11 cellular contexts compared by ENCODE assay signal in the genomic region with DNA sequence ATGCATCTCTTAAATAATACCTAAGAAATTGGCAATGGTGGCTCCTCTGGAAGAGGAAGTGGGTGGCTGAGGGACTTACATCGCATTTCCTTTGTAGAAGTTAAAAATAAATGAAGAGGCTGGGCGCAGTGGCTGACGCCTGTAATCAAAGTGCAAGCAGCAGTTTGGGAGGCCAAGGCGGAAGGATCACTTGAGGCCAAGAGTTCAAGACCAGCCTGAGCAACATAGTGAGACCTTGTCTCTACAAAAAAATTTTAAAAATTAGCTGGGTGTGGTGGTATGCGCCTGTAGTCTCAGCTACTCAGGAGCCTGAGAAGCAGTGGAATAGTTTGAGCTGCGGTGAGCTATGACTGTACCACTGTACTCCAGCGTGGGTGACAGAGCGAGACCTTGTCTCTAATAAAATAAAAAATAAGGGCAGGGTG. TPM values are rescaled to one million over a fixed set of nuclear protein-coding genes. Genes with fewer than 3 reads are reported as not detected.
DNase-seq lines count a peak whose midpoint lies in the region; ATAC-seq and TF ChIP-seq lines count a peak whose summit lies in the region.
"Had no signal": no experiment of that assay in that cellular context is flagged by ENCODE, and none has a peak within 500 bp of the region (broad histone marks: within the 10 kb centered on the region; RNA-seq: fewer than 3 reads in every experiment).

No MANE protein-coding gene starts in this region.

- no peak overlapping the region for H2BK5ac ChIP-seq in mesenchymal stem cell (ENCODE audit: low read depth, low read length, poor library complexity, severe bottlenecking)

- BruUV-seq in OCI-LY7 (replicated peaks; lab: Mats Ljungman, UMichigan) = no TSS peak

- peak overlapping the region; percentile 90 for H3K27ac Mint-ChIP-seq in activated T-helper 17 cell treated with anti-CD3 and anti-CD28 coated beads, Interleukin-2, amount 50 U/mL, for 72 hours
- H3K27ac Mint-ChIP-seq in naive thymus-derived CD8-positive, alpha-beta T cell = peak overlapping the region; percentile 88 to 96 (median 91)

- peak; percentile 10 for ATAC-seq in activated T-helper 17 cell treated with anti-CD3 and anti-CD28 coated beads, Interleukin-2, amount 50 U/mL, for 72 hours (replicated peaks)
- peak in 1 of 2 donors; percentile 44 for ATAC-seq in naive thymus-derived CD8-positive, alpha-beta T cell
- ATAC-seq in HG02885 (IDR thresholded peaks at IDR 0.05; ENCODE audit: poor library complexity, unreplicated experiment) (no peak), HG03469 (IDR thresholded peaks at IDR 0.05; ENCODE audit: unreplicated experiment) (no peak)
- ATAC-seq: psoas muscle had no signal

- H2AK5ac ChIP-seq in mesenchymal stem cell (ENCODE audit: low read length, severe bottlenecking) = no peak overlapping the region

- no peaks in the 10 kb centered on the region for H3K9me2 ChIP-seq in DOHH2 (replicated peaks; ENCODE audit: control insufficient read depth, low read length)
- no peaks in the 10 kb centered on the region for H3K9me2 ChIP-seq in OCI-LY7 (ENCODE audit: insufficient read depth, low read length)

- 93% methylated on average over 8 of the region's 8 CpGs for WGBS in mesenchymal stem cell

- H4K91ac ChIP-seq in mesenchymal stem cell (ENCODE audit: low read length) = no peak overlapping the region

- peaks cover 16% of the 10 kb centered on the region for H3K79me2 ChIP-seq in DOHH2 (ENCODE audit: control insufficient read depth, low read length)
- no peaks in the 10 kb centered on the region for H3K79me2 ChIP-seq in OCI-LY7 (ENCODE audit: insufficient read depth, low read depth, low read length)

- H4K8ac ChIP-seq in mesenchymal stem cell (ENCODE audit: low read length) = no peak overlapping the region

- peaks cover 41% of the 10 kb centered on the region for H3F3A ChIP-seq in DOHH2 (ENCODE audit: control insufficient read depth, insufficient read depth)

- no peak for TF ChIP-seq CTCF in DOHH2 (IDR thresholded peaks at IDR 0.05; ENCODE audit: low read depth, low read length, poor library complexity, severe bottlenecking)
- no peak for TF ChIP-seq CTCF in OCI-LY7 (conservative IDR thresholded peaks at IDR 0.05; ENCODE audit: low read length)

- no peak overlapping the region for H3K23ac ChIP-seq in mesenchymal stem cell (ENCODE audit: low read length in 2 of 2)

- no peaks in the 10 kb centered on the region for H3K9me3 Mint-ChIP-seq in activated T-helper 17 cell treated with anti-CD3 and anti-CD28 coated beads, Interleukin-2, amount 50 U/mL, for 72 hours
- no peaks in the 10 kb centered on the region for H3K9me3 Mint-ChIP-seq in naive thymus-derived CD8-positive, alpha-beta T cell

- CTCF ChIA-PET in OCI-LY7 (lab: Charles Lee; ENCODE audit: unreplicated experiment) = no interaction called here

- H3K36me3 Mint-ChIP-seq in activated T-helper 17 cell treated with anti-CD3 and anti-CD28 coated beads, Interleukin-2, amount 50 U/mL, for 72 hours (ENCODE audit: low read depth) = peaks cover 8% of the 10 kb centered on the region
- no peaks in the 10 kb centered on the region for H3K36me3 Mint-ChIP-seq in naive thymus-derived CD8-positive, alpha-beta T cell

- H3K4me1 Mint-ChIP-seq in activated T-helper 17 cell treated with anti-CD3 and anti-CD28 coated beads, Interleukin-2, amount 50 U/mL, for 72 hours = peaks cover 23% of the 10 kb centered on the region
- peaks cover 17 to 77% (median 52%) of the 10 kb centered on the region in 4 donors for H3K4me1 Mint-ChIP-seq in naive thymus-derived CD8-positive, alpha-beta T cell

- no peaks in the 10 kb centered on the region for H3K27me3 Mint-ChIP-seq in activated T-helper 17 cell treated with anti-CD3 and anti-CD28 coated beads, Interleukin-2, amount 50 U/mL, for 72 hours
- H3K27me3 Mint-ChIP-seq in naive thymus-derived CD8-positive, alpha-beta T cell = no peaks in the 10 kb centered on the region

- peak overlapping the region; percentile 97 for H3K27ac ChIP-seq in DOHH2 (ENCODE audit: low read depth, low read length)
- peak overlapping the region; percentile 98 for H3K27ac ChIP-seq in OCI-LY7 (ENCODE audit: low read depth, low read length, poor library complexity, severe bottlenecking)
- H3K27ac ChIP-seq in mesenchymal stem cell (ENCODE audit: low read length, poor library complexity, severe bottlenecking) = no peak overlapping the region
- H3K27ac ChIP-seq: psoas muscle, VCaP had no signal

- H2BK15ac ChIP-seq in mesenchymal stem cell (ENCODE audit: low read depth, poor library complexity, severe bottlenecking) = no peak overlapping the region

- H3K79me1 ChIP-seq in mesenchymal stem cell (replicated peaks; ENCODE audit: low read length, poor library complexity, severe bottlenecking) = no peaks in the 10 kb centered on the region

- POLR2A ChIA-PET in OCI-LY7 (lab: Charles Lee) = interaction anchor here (0.6 to 1.3 kb wide), 3 partner anchors 20 to 51 kb away, joined by 3 to 4 read pairs (median 3); no protein-coding TSS in a partner anchor
- POLR2A ChIA-PET in naive thymus-derived CD8-positive, alpha-beta T cell (lab: Charles Lee) = interaction anchor here (0.6 to 2.5 kb wide), 3 partner anchors 13 to 55 kb away, joined by 3 to 16 read pairs (median 4); partner anchors contain the start of gene NCOA3

- H4K20me1 ChIP-seq in DOHH2 (ENCODE audit: control insufficient read depth, insufficient read depth, low read depth, low read length) = no peaks in the 10 kb centered on the region
- no peaks in the 10 kb centered on the region for H4K20me1 ChIP-seq in OCI-LY7 (ENCODE audit: insufficient read depth, low read length)

- no peak overlapping the region for H2BK120ac ChIP-seq in mesenchymal stem cell (ENCODE audit: low read depth, low read length)

- peak overlapping the region; percentile 65 for H3K4me3 Mint-ChIP-seq in activated T-helper 17 cell treated with anti-CD3 and anti-CD28 coated beads, Interleukin-2, amount 50 U/mL, for 72 hours
- peak overlapping the region in 8 of 10 donors; percentile 9 to 70 (median 41) for H3K4me3 Mint-ChIP-seq in naive thymus-derived CD8-positive, alpha-beta T cell

- no peak overlapping the region for H3K9ac ChIP-seq in mesenchymal stem cell (ENCODE audit: low read length)

- H3K4me1 ChIP-seq in DOHH2 (ENCODE audit: control insufficient read depth, low read length) (peaks cover 98% of the 10 kb centered on the region), OCI-LY7 (ENCODE audit: insufficient read depth, low read length, poor library complexity, severe bottlenecking) (peaks cover 97% of the 10 kb centered on the region), mesenchymal stem cell (ENCODE audit: control insufficient read depth, insufficient read depth, low read depth, low read length) (peaks cover 2% of the 10 kb centered on the region)

- DNase-seq in OCI-LY7 (ENCODE audit: low spot score) = peak; percentile 81
- peak in 9 of 10 donors; percentile 23 to 75 (median 50) for DNase-seq in naive thymus-derived CD8-positive, alpha-beta T cell
- no peak for DNase-seq in mesenchymal stem cell
- no peak for DNase-seq in ACHN
- DNase-seq: NCI-H1694 treated with DMSO at 0.1 percent for 48 hours had no signal

- H3K36me3 ChIP-seq in DOHH2 (ENCODE audit: control insufficient read depth, low read length) (0 out of 2 replicates have a peak, but pooled peaks cover 2% of the 10 kb centered on the region), OCI-LY7 (ENCODE audit: insufficient read depth, low read length) (no peaks in the 10 kb centered on the region), mesenchymal stem cell (ENCODE audit: control insufficient read depth in 1 of 2, insufficient read depth in 2 of 2, low read depth in 1 of 2, low read length in 2 of 2) (no peaks in the 10 kb centered on the region)

- in situ Hi-C loops in ACHN (cut with HindIII; ENCODE audit: low pct_ligation_motif_present, low pct_unique_long_range_greater_than_20kb, low sequenced_read_pairs) = no loop called here

- H3K18ac ChIP-seq in mesenchymal stem cell (ENCODE audit: low read depth in 1 of 2, low read length in 2 of 2) = no peak overlapping the region

- no peak overlapping the region for H2BK12ac ChIP-seq in mesenchymal stem cell (ENCODE audit: low read length in 2 of 2)

- H3K4ac ChIP-seq in mesenchymal stem cell (ENCODE audit: low read depth in 1 of 2, low read length in 2 of 2) = no peak overlapping the region

- H2AFZ ChIP-seq in OCI-LY7 (ENCODE audit: low read length) (peak overlapping the region; percentile 42; the same call in 1 of the 2 replicates), mesenchymal stem cell (ENCODE audit: low read depth, low read length) (no peak overlapping the region)

- H3K27me3 ChIP-seq in DOHH2 (ENCODE audit: control insufficient read depth, low read length) (no peaks in the 10 kb centered on the region), mesenchymal stem cell (ENCODE audit: control insufficient read depth in 1 of 2, insufficient read depth in 1 of 2, low read length in 2 of 2) (no peaks in the 10 kb centered on the region)

- no peaks in the 10 kb centered on the region for H3K9me3 ChIP-seq in DOHH2 (ENCODE audit: control insufficient read depth, insufficient read depth, low read length)
- no peaks in the 10 kb centered on the region for H3K9me3 ChIP-seq in OCI-LY7 (ENCODE audit: low read length)
- H3K9me3 ChIP-seq in mesenchymal stem cell (ENCODE audit: control insufficient read depth, low read length) = no peaks in the 10 kb centered on the region
- H3K9me3 ChIP-seq: psoas muscle had no signal

- H3K4me3 ChIP-seq in DOHH2 (ENCODE audit: low read length) = peak overlapping the region; percentile 17; the same call in 1 of the 2 replicates
- no peak overlapping the region for H3K4me3 ChIP-seq in OCI-LY7 (ENCODE audit: low read depth, low read length, poor library complexity, severe bottlenecking)
- no peak overlapping the region for H3K4me3 ChIP-seq in mesenchymal stem cell (ENCODE audit: insufficient read depth in 1 of 2, low read depth in 1 of 2, low read length in 2 of 2)
- H3K4me3 ChIP-seq: psoas muscle had no signal

- H3K4me2 ChIP-seq in DOHH2 (ENCODE audit: low read length) = peak overlapping the region; percentile 32
- peak overlapping the region; percentile 34 for H3K4me2 ChIP-seq in OCI-LY7 (ENCODE audit: low read length)
- no peak overlapping the region for H3K4me2 ChIP-seq in mesenchymal stem cell (ENCODE audit: low read length, poor library complexity, severe bottlenecking)

- intact Hi-C loops in OCI-LY7 (cut with micrococcal nuclease; ENCODE audit: unreplicated experiment) = loop anchor here (5.0 kb wide), 1 partner anchor 57 kb away; no protein-coding TSS in a partner anchor

- H3K14ac ChIP-seq in mesenchymal stem cell (ENCODE audit: low read length in 2 of 2) = no peak overlapping the region

RNA-seq across cellular contexts. Expression of gene NCOA3, which starts 12.2 kb away (rescaled TPM):
- 45.4 and 50.5 TPM in 2 replicates for total RNA-seq in OCI-LY7 (2014; rRNA removed; shearing (Covaris generic))
- total RNA-seq in OCI-LY7 (2022) = 75.6 and 86.5 TPM in 2 replicates
- 10 to 100 TPM; 55.4 to 64.2 TPM for total RNA-seq in activated T-helper 17 cell treated with anti-CD3 and anti-CD28 coated beads, Interleukin-2, amount 50 U/mL, for 72 hours
- 100 to 1,000 TPM in 1 of 2 experiments, 10 to 100 TPM in 1; 92.0 to 106 TPM for total RNA-seq in naive thymus-derived CD8-positive, alpha-beta T cell
- polyA plus RNA-seq in naive thymus-derived CD8-positive, alpha-beta T cell = 10 to 100 TPM; 18.4 to 27.8 (median 20.1) TPM
- polyA plus RNA-seq in mesenchymal stem cell (2013, experiment 1 of 2) = 16.9 TPM
- polyA plus RNA-seq in mesenchymal stem cell (2013, experiment 2 of 2) = 16.3 TPM

Comparison
In these comparisons a context has a peak if more than half of its experiments do, and no peak if none do; other contexts are left out.
1. DNase-seq: peak in OCI-LY7 (single experiment) and naive thymus-derived CD8-positive, alpha-beta T cell (9 of 10); none in mesenchymal stem cell (single experiment) and ACHN (single experiment).